ENCODE assay signal across 1 cellular context in genomic region chr1:160115545-160116276, GRCh38.
TF ChIP-seq lines count a peak whose summit lies in the region.

Gene ATP1A2 (plus strand): TSS chr1:160115759. CDS start chr1:160115862, 103 bp downstream.

TF ChIP-seq in WTC11, 78 proteins besides CTCF, POLR2A, EP300 and RAD21 (continued from another document):
- TF ChIP-seq HMGXB4 (CRISPR knock-in tag; IDR thresholded peaks at IDR 0.05) = no peak
- TF ChIP-seq MLX (CRISPR knock-in tag; IDR thresholded peaks at IDR 0.05) = no peak
- TF ChIP-seq ZBTB43 (CRISPR knock-in tag; IDR thresholded peaks at IDR 0.05) = no peak
- TF ChIP-seq ESRRA (CRISPR knock-in tag; IDR thresholded peaks at IDR 0.05; ENCODE audit: borderline replicate concordance) = no peak
- no peak for TF ChIP-seq ATF2 (CRISPR knock-in tag; IDR thresholded peaks at IDR 0.05; ENCODE audit: borderline replicate concordance, low read depth)
- TF ChIP-seq FOXP1 (CRISPR knock-in tag; IDR thresholded peaks at IDR 0.05; ENCODE audit: borderline replicate concordance) = no peak
